30 cellular contexts compared by ENCODE assay signal in the genomic region with DNA sequence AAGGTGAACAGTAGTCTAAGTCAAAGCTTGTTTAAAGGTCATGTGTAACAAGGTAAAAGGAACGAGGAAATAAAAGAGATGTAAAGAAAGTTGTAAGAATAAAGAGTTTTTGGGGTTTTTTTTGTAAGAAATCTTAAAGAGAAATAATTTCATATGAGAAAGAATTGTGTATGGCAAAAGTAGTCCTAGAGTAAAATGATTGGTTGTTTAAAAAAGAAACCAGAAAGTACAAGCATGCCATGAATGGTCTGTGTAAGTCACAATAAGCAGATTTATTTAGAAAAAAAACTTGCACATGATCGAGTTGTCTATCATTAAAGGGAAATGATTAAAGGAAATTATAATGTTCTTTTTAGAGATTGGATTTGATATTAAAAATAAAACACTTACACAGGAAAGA.
"Had no signal": no experiment of that assay in that cellular context is flagged by ENCODE, and none has a peak within 500 bp of the region (broad histone marks: within the 10 kb centered on the region; RNA-seq: fewer than 3 reads in every experiment).

No MANE protein-coding gene starts in this region.

- H3K9me3 ChIP-seq: lower lobe of right lung, neutrophil, psoas muscle, right lobe of liver, tibial nerve, uterus had no signal

- H3K79me2 ChIP-seq: parathyroid adenoma had no signal

- H3K27ac ChIP-seq: left lung, lower lobe of right lung, neural progenitor cell, neutrophil, parathyroid adenoma, psoas muscle, right lobe of liver, tibial nerve, uterus had no signal

- H3K36me3 Mint-ChIP-seq: immature natural killer cell; naive B cell; neural progenitor cell; stimulated activated memory B cell treated with anti-CD40 and anti-IgM and Interleukin-4, amounts not matched to agents 10 μg/mL and 1 μg/mL and 100 μg/mL, for 72 hours; type B pancreatic cell had no signal

- H3K36me3 ChIP-seq: left lung, lower lobe of right lung, neutrophil, right lobe of liver, tibial nerve, uterus had no signal

- H3K9me3 Mint-ChIP-seq: type B pancreatic cell had no signal

- DNase-seq: hippocampal formation; immature natural killer cell; kidney; left colon; left lung; lower lobe of right lung; mammary epithelial cell; mesenchymal stem cell; naive B cell; natural killer cell; nephron progenitor cell; occipital lobe; psoas muscle; right lobe of liver; stimulated activated CD4-positive, alpha-beta T cell treated with anti-CD3 and anti-CD28 coated beads, Interleukin-1b, Interleukin-23, amount 100 ng/mL, for 48 hours; stimulated activated CD4-positive, alpha-beta T cell treated with anti-CD3 and anti-CD28 coated beads, Interleukin-2, amount 100 ng/mL, for 48 hours; stimulated activated CD4-positive, alpha-beta T cell treated with anti-CD3 and anti-CD28 coated beads, Interleukin-4, amount 100 ng/mL, for 4 hours; stimulated activated CD8-positive, alpha-beta memory T cell treated with anti-CD3 and anti-CD28 coated beads, Interleukin-4, amount 100 ng/mL, for 48 hours; stimulated activated naive CD4-positive, alpha-beta T cell treated with Interleukin-2 at 50 U/mL for 16 hours; stimulated activated naive CD8-positive, alpha-beta T cell treated with anti-CD3 and anti-CD28 coated beads, Interleukin-15, amount 100 ng/mL, for 72 hours; substantia nigra; uterus had no signal

- H3K4me1 ChIP-seq: left lung, lower lobe of right lung, neural progenitor cell, parathyroid adenoma, psoas muscle, right lobe of liver, tibial nerve, uterus had no signal

- H2AFZ ChIP-seq: neural progenitor cell, parathyroid adenoma had no signal

- H3K4me2 ChIP-seq: neural progenitor cell, smooth muscle cell had no signal

- H3K4me1 Mint-ChIP-seq: immature natural killer cell; mesothelial cell of epicardium; naive B cell; natural killer cell; nephron progenitor cell; neural progenitor cell; stimulated activated memory B cell treated with anti-CD40 and anti-IgM and Interleukin-4, amounts not matched to agents 10 μg/mL and 1 μg/mL and 100 μg/mL, for 72 hours; stimulated activated naive CD8-positive, alpha-beta T cell treated with anti-CD3 and anti-CD28 coated beads, Interleukin-15, amount 100 ng/mL, for 72 hours had no signal

- H3K27me3 ChIP-seq: left lung, neural progenitor cell, neutrophil, right lobe of liver, tibial nerve, uterus had no signal

- H3K4me3 Mint-ChIP-seq: immature natural killer cell; mesothelial cell of epicardium; naive B cell; natural killer cell; nephron progenitor cell; neural progenitor cell; stimulated activated memory B cell treated with anti-CD40 and anti-IgM and Interleukin-4, amounts not matched to agents 10 μg/mL and 1 μg/mL and 100 μg/mL, for 72 hours; stimulated activated naive CD8-positive, alpha-beta T cell treated with anti-CD3 and anti-CD28 coated beads, Interleukin-15, amount 100 ng/mL, for 72 hours; type B pancreatic cell had no signal

- H3K27ac Mint-ChIP-seq: immature natural killer cell; mesothelial cell of epicardium; naive B cell; natural killer cell; nephron progenitor cell; neural progenitor cell; stimulated activated memory B cell treated with anti-CD40 and anti-IgM and Interleukin-4, amounts not matched to agents 10 μg/mL and 1 μg/mL and 100 μg/mL, for 72 hours; type B pancreatic cell had no signal

- ATAC-seq: left colon; left lung; lower lobe of right lung; natural killer cell; psoas muscle; right lobe of liver; stimulated activated memory B cell treated with anti-CD40 and anti-IgM and Interleukin-4, amounts not matched to agents 10 μg/mL and 1 μg/mL and 100 μg/mL, for 72 hours; stimulated activated naive CD8-positive, alpha-beta T cell treated with anti-CD3 and anti-CD28 coated beads, Interleukin-15, amount 100 ng/mL, for 72 hours had no signal

- H3K4me3 ChIP-seq: left lung, lower lobe of right lung, neural progenitor cell, psoas muscle, right lobe of liver, smooth muscle cell, tibial nerve, uterus had no signal

- H3K27me3 Mint-ChIP-seq: naive B cell; stimulated activated memory B cell treated with anti-CD40 and anti-IgM and Interleukin-4, amounts not matched to agents 10 μg/mL and 1 μg/mL and 100 μg/mL, for 72 hours; stimulated activated naive CD8-positive, alpha-beta T cell treated with anti-CD3 and anti-CD28 coated beads, Interleukin-15, amount 100 ng/mL, for 72 hours; type B pancreatic cell had no signal
